17 cellular contexts compared by ENCODE assay signal in genomic region chr1:27057389-27057788, GRCh38. TPM values are rescaled to one million over a fixed set of nuclear protein-coding genes. Genes with fewer than 3 reads are reported as not detected.
A peak's percentile ranks its signal among the peaks of the same experiment; 100 is the strongest.
DNase-seq lines count a peak whose midpoint lies in the region; ATAC-seq, FAIRE-seq and TF ChIP-seq lines count a peak whose summit lies in the region.
"Had no signal": no experiment of that assay in that cellular context is flagged by ENCODE, and none has a peak within 500 bp of the region (broad histone marks: within the 10 kb centered on the region; RNA-seq: fewer than 3 reads in every experiment).

No MANE protein-coding gene starts in this region.

- TF ChIP-seq POLR2A in K562 (conservative IDR thresholded peaks at IDR 0.05) (no peak), GM18505 (IDR thresholded peaks at IDR 0.05; ENCODE audit: borderline replicate concordance, extremely low read depth, insufficient read depth, insufficient read length) (no peak)

- POLR2A ChIA-PET in K562 (lab: Yijun Ruan, JAX), result interaction anchor here (1.1 to 2.9 kb wide), 3 partner anchors 10 to 17 kb away, joined by 3 to 10 read pairs (median 3); no protein-coding TSS in a partner anchor

- H2BK15ac ChIP-seq in mesenchymal stem cell (ENCODE audit: low read depth, poor library complexity, severe bottlenecking), result no peak overlapping the region

- H2AK5ac ChIP-seq in mesenchymal stem cell (ENCODE audit: low read length, severe bottlenecking), result no peak overlapping the region

- intact Hi-C loops in K562 (cut with micrococcal nuclease), result no loop called here

- H3K4me3 Mint-ChIP-seq in immature natural killer cell, result no peak overlapping the region
- H3K4me3 Mint-ChIP-seq: effector memory CD8-positive, alpha-beta T cell; mesothelial cell of epicardium had no signal

- CTCF ChIA-PET in K562 (lab: Yijun Ruan, JAX; ENCODE audit: low intra/inter-chr PET ratio), result interaction anchor here (0.5 kb wide), 1 partner anchor 90 kb away, joined by 4 read pairs; no protein-coding TSS in a partner anchor

- H3K4me2 ChIP-seq in K562 (ENCODE audit: insufficient read depth, low read length), result no peak overlapping the region
- no peak overlapping the region for H3K4me2 ChIP-seq in mesenchymal stem cell (ENCODE audit: low read length, poor library complexity, severe bottlenecking)
- H3K4me2 ChIP-seq: KMS-11 had no signal

- H3K9me3 Mint-ChIP-seq in immature natural killer cell, result no peaks in the 10 kb centered on the region
- H3K9me3 Mint-ChIP-seq: effector memory CD8-positive, alpha-beta T cell; mesothelial cell of epicardium had no signal

- H3K4me1 ChIP-seq in ES-I3 (ENCODE audit: insufficient read depth, low read length) (peaks cover 7% of the 10 kb centered on the region), K562 (replicated peaks in 1 of 2; ENCODE audit: control insufficient read depth in 2 of 2, insufficient read depth in 2 of 2, low read length in 2 of 2) (peaks cover 5 to 14% of the 10 kb centered on the region in 2 experiments; a peak in 3 of 5 replicates), mesenchymal stem cell (ENCODE audit: control insufficient read depth, insufficient read depth, low read depth, low read length) (no peaks in the 10 kb centered on the region)
- H3K4me1 ChIP-seq: pancreas had no signal

- H4K91ac ChIP-seq in mesenchymal stem cell (ENCODE audit: low read length), result no peak overlapping the region

- H3K9ac ChIP-seq in ES-I3 (ENCODE audit: low read depth, low read length) (peak overlapping the region; percentile 39), K562 (ENCODE audit: insufficient read depth in 1 of 2, low read depth in 2 of 2, low read length in 2 of 2) (no peak overlapping the region), mesenchymal stem cell (ENCODE audit: low read length) (peak overlapping the region; percentile 49)
- H3K9ac ChIP-seq: KMS-11 had no signal

- H3K27me3 ChIP-seq in K562 (ENCODE audit: control insufficient read depth in 2 of 2, insufficient read depth in 2 of 2, low read length in 2 of 2) (no peaks in the 10 kb centered on the region), mesenchymal stem cell (ENCODE audit: control insufficient read depth in 1 of 2, insufficient read depth in 1 of 2, low read length in 2 of 2) (peaks cover 5 to 24% of the 10 kb centered on the region in 2 experiments)
- H3K27me3 ChIP-seq: pancreas had no signal

- no peaks in the 10 kb centered on the region for H3K36me3 ChIP-seq in ES-I3 (ENCODE audit: insufficient read depth, low read length)
- H3K36me3 ChIP-seq in K562 (ENCODE audit: control insufficient read depth, insufficient read depth, low read length), result no peaks in the 10 kb centered on the region
- H3K36me3 ChIP-seq in mesenchymal stem cell (ENCODE audit: control insufficient read depth in 1 of 2, insufficient read depth in 2 of 2, low read depth in 1 of 2, low read length in 2 of 2), result no peaks in the 10 kb centered on the region
- H3K36me3 ChIP-seq: pancreas had no signal

- 48% methylated on average over 3 of the region's 3 CpGs for WGBS in K562 (ENCODE audit: insufficient coverage, low coverage, missing lambda C conversion rate)
- WGBS in mesenchymal stem cell, result 80% methylated on average over 3 of the region's 3 CpGs

- no peaks in the 10 kb centered on the region for H3K9me1 ChIP-seq in K562 (ENCODE audit: control insufficient read depth, insufficient read depth, low read length)

- no peaks in the 10 kb centered on the region for H3K4me1 Mint-ChIP-seq in immature natural killer cell

- H3K79me1 ChIP-seq in mesenchymal stem cell (replicated peaks; ENCODE audit: low read length, poor library complexity, severe bottlenecking), result no peaks in the 10 kb centered on the region

- H2AFZ ChIP-seq in K562 (ENCODE audit: low read depth, low read length) (0 out of 2 replicates have a peak overlapping the region, but pooled peaks have one; percentile 22), mesenchymal stem cell (ENCODE audit: low read depth, low read length) (no peak overlapping the region)

- TF ChIP-seq EP300 in K562 (IDR thresholded peaks at IDR 0.05; ENCODE audit: low read length), result no peak

- no peaks in the 10 kb centered on the region; the same call in 1 of the 2 replicates for H3K9me3 ChIP-seq in ES-I3 (ENCODE audit: control insufficient read depth, insufficient read depth, low read length)
- H3K9me3 ChIP-seq in K562 (replicated peaks; ENCODE audit: control insufficient read depth, insufficient read depth, low read depth, low read length), result no peaks in the 10 kb centered on the region
- H3K9me3 ChIP-seq in mesenchymal stem cell (ENCODE audit: control insufficient read depth, low read length), result no peaks in the 10 kb centered on the region
- H3K9me3 ChIP-seq: pancreas had no signal

- H3K27ac Mint-ChIP-seq in immature natural killer cell, result no peak overlapping the region
- H3K27ac Mint-ChIP-seq: effector memory CD8-positive, alpha-beta T cell had no signal

- in situ Hi-C loops in K562 (cut with MboI), result no loop called here

- no peaks in the 10 kb centered on the region for H3K79me2 ChIP-seq in K562 (ENCODE audit: control insufficient read depth, insufficient read depth, low read length)

- no peak overlapping the region for H3K18ac ChIP-seq in mesenchymal stem cell (ENCODE audit: low read depth in 1 of 2, low read length in 2 of 2)

- no peaks in the 10 kb centered on the region for H4K20me1 ChIP-seq in K562 (replicated peaks; ENCODE audit: control insufficient read depth, insufficient read depth, low read length)

- TF ChIP-seq RAD21 in K562 (CRISPR knock-in tag; conservative IDR thresholded peaks at IDR 0.05 in 1 of 2, IDR thresholded peaks at IDR 0.05 in 1 of 2), result no peak

- peaks cover 0 to 4% (median 4%) of the 10 kb centered on the region in 3 donors for H3K27me3 Mint-ChIP-seq in immature natural killer cell (ENCODE audit: low read depth in 3 of 3)

- no peak overlapping the region for H3K4me3 ChIP-seq in K562
- H3K4me3 ChIP-seq in mesenchymal stem cell (ENCODE audit: insufficient read depth in 1 of 2, low read depth in 1 of 2, low read length in 2 of 2), result no peak overlapping the region
- H3K4me3 ChIP-seq: pancreas had no signal

- no peak for FAIRE-seq in K562 (lab: Jason Lieb, UNC)
- FAIRE-seq: pancreas had no signal

- H3K4ac ChIP-seq in mesenchymal stem cell (ENCODE audit: low read depth in 1 of 2, low read length in 2 of 2), result no peak overlapping the region

- H2BK5ac ChIP-seq in mesenchymal stem cell (ENCODE audit: low read depth, low read length, poor library complexity, severe bottlenecking), result no peak overlapping the region

- ATAC-seq in K562 (no peak), GM18505 (IDR thresholded peaks at IDR 0.05; ENCODE audit: unreplicated experiment) (no peak)
- ATAC-seq: effector memory CD8-positive, alpha-beta T cell; pancreas had no signal

- BruUV-seq in K562 (replicated peaks; lab: Mats Ljungman, UMichigan), result no TSS peak

- no peak overlapping the region for H3K23ac ChIP-seq in mesenchymal stem cell (ENCODE audit: low read length in 2 of 2)

- no peak overlapping the region for H3K27ac ChIP-seq in K562 (ENCODE audit: extremely low read depth, low read depth, low read length)
- H3K27ac ChIP-seq in mesenchymal stem cell (ENCODE audit: low read length, poor library complexity, severe bottlenecking), result no peak overlapping the region
- H3K27ac ChIP-seq: KMS-11, pancreas, VCaP had no signal

- H3K14ac ChIP-seq in mesenchymal stem cell (ENCODE audit: low read length in 2 of 2), result no peak overlapping the region

- DNase-seq in NCI-H1436 treated with DMSO at 0.1 percent for 48 hours (lab: John Stamatoyannopoulos, UW) (peak; percentile 40), K562 (ENCODE audit: extremely low read depth in 1 of 4, low spot score in 3 of 4) (no peak), mesenchymal stem cell (no peak), mucosa of gallbladder (ENCODE audit: low spot score) (no peak), immature natural killer cell (no peak), midbrain (lab: John Stamatoyannopoulos, UW) (no peak)
- DNase-seq: activated gamma-delta T cell; effector memory CD8-positive, alpha-beta T cell; NCI-H2029; pancreas; PC-3 had no signal

- H3K36me3 Mint-ChIP-seq in immature natural killer cell, result no peaks in the 10 kb centered on the region
- H3K36me3 Mint-ChIP-seq: mesothelial cell of epicardium had no signal

- H2BK120ac ChIP-seq in mesenchymal stem cell (ENCODE audit: low read depth, low read length), result no peak overlapping the region

- no peak overlapping the region for H4K8ac ChIP-seq in mesenchymal stem cell (ENCODE audit: low read length)

- H2BK12ac ChIP-seq in mesenchymal stem cell (ENCODE audit: low read length in 2 of 2), result no peak overlapping the region

- no peak for TF ChIP-seq CTCF in K562 (IDR thresholded peaks at IDR 0.05 in 2 of 3, conservative IDR thresholded peaks at IDR 0.05 in 1 of 3; ENCODE audit: insufficient read depth in 2 of 3, low read depth in 1 of 3, low read length in 3 of 3)

RNA-seq across cellular contexts. Expression of gene TENT5B, which starts 44.7 kb away (rescaled TPM):
- total RNA-seq in K562 (2011; cell fraction: chromatin; rRNA removed; ENCODE audit: low replicate concordance), result 0.62 and 1.6 TPM in 2 replicates
- total RNA-seq in K562 (2011; cell fraction: nucleolus; rRNA removed), result 1.7 and 2.0 TPM in 2 replicates
- 1.1 and 1.4 TPM in 2 replicates for total RNA-seq in K562 (2011; cell fraction: nucleoplasm; rRNA removed)
- total RNA-seq in K562 (2014; rRNA removed), result 1.3 and 2.9 TPM in 2 replicates
- total RNA-seq in K562 (2014; rRNA removed; fragmentation: Illumina TruSeq; extraction: Trizol), result 0.25 and 0.29 TPM in 2 replicates
- 0.60 and 0.83 TPM in 2 replicates for total RNA-seq in K562 (2015; rRNA removed; fragmentation: Illumina TruSeq; extraction: Trizol)
- 1.6 and 1.7 TPM in 2 replicates for total RNA-seq in K562 (2021)
- polyA plus RNA-seq in K562 (2011; rRNA removed), result 0.39 and 0.61 TPM in 2 replicates
- polyA plus RNA-seq in K562 (2011; cell fraction: cytosol; rRNA removed), result 0.77 and 0.98 TPM in 2 replicates
- 0.44 and 0.67 TPM in 2 replicates for polyA plus RNA-seq in K562 (2011; cell fraction: nucleus; rRNA removed)
- polyA plus RNA-seq in K562 (2012), result 0.77 and 0.80 TPM in 2 replicates
- 0.48 and 0.54 TPM in 2 replicates for polyA plus RNA-seq in K562 (2014; fragmentation: Illumina TruSeq; extraction: Trizol)
- under 1 TPM in 1 of 2 experiments, not detected in 1; 0.07 TPM for polyA plus RNA-seq in K562 (2014; fragmentation: Nextera tagmentation; extraction: Ambion mirVana)
- polyA plus RNA-seq in K562 (2014; rRNA removed), result 0.93 TPM in 2 replicates
- 0.42 and 0.84 TPM in 2 replicates for polyA minus RNA-seq in K562 (2011; rRNA and poly(A)+ RNA removed)
- 0.48 and 1.1 TPM in 2 replicates for polyA minus RNA-seq in K562 (2011; cell fraction: cytosol; rRNA and poly(A)+ RNA removed)
- polyA minus RNA-seq in K562 (2011; cell fraction: nucleus; rRNA and poly(A)+ RNA removed), result 0.81 and 1.2 TPM in 2 replicates
- polyA plus RNA-seq in mesenchymal stem cell (2013, experiment 1 of 2), result 3.1 TPM
- polyA plus RNA-seq in mesenchymal stem cell (2013, experiment 2 of 2), result 2.7 TPM
- 9.3 TPM for total RNA-seq in mucosa of gallbladder
- not detected for polyA plus RNA-seq in immature natural killer cell
- total RNA-seq: activated CD8-positive, alpha-beta memory T cell treated with anti-CD3 and anti-CD28 coated beads for 36 hours had no signal

Comparison
In these comparisons a context has a peak if more than half of its experiments do, and no peak if none do; other contexts are left out.
1. H3K9ac ChIP-seq: peak in ES-I3 (single experiment) and mesenchymal stem cell (single experiment); none in K562 (0 of 2).